8 cellular contexts compared by ENCODE assay signal in genomic region chr1:109821221-109821669, GRCh38. TPM values are rescaled to one million over a fixed set of nuclear protein-coding genes. Genes with fewer than 3 reads are reported as not detected.
DNase-seq lines count a peak whose midpoint lies in the region; ATAC-seq and TF ChIP-seq lines count a peak whose summit lies in the region.

No MANE protein-coding gene starts in this region.

- H3K4me3 ChIP-seq in naive thymus-derived CD4-positive, alpha-beta T cell (ENCODE audit: low read length), result no peak overlapping the region
- H3K4me3 ChIP-seq in mesendoderm (ENCODE audit: low read length) (no peak overlapping the region), Karpas-422 (ENCODE audit: low read length) (no peak overlapping the region)

- peaks cover 15% of the 10 kb centered on the region; the same call in 1 of the 2 replicates for H4K20me1 ChIP-seq in Karpas-422 (ENCODE audit: insufficient read depth, low read depth, low read length)

- H3K27me3 ChIP-seq in naive thymus-derived CD4-positive, alpha-beta T cell (ENCODE audit: control insufficient read depth in 2 of 2, insufficient read depth in 2 of 2, low read length in 2 of 2), result no peaks in the 10 kb centered on the region
- H3K27me3 ChIP-seq in mesendoderm (ENCODE audit: insufficient read depth, low read length, poor library complexity) (no peaks in the 10 kb centered on the region), Karpas-422 (ENCODE audit: low read length) (no peaks in the 10 kb centered on the region)

- no peaks in the 10 kb centered on the region for H3K9me2 ChIP-seq in Karpas-422 (replicated peaks; ENCODE audit: insufficient read depth, low read length)

- H4K5ac ChIP-seq in mesendoderm (ENCODE audit: low read length), result no peak overlapping the region

- ATAC-seq in naive thymus-derived CD4-positive, alpha-beta T cell, result peak; percentile 73
- ATAC-seq in HG02870 (IDR thresholded peaks at IDR 0.05; ENCODE audit: unreplicated experiment), result no peak

- in situ Hi-C loops in Caki2 (cut with HindIII; ENCODE audit: low pct_unique_long_range_greater_than_20kb, low sequenced_read_pairs), result no loop called here

- no peaks in the 10 kb centered on the region for H3K4me1 ChIP-seq in naive thymus-derived CD4-positive, alpha-beta T cell (ENCODE audit: control insufficient read depth in 2 of 2, insufficient read depth in 2 of 2, low read length in 2 of 2)
- peaks cover 3% of the 10 kb centered on the region for H3K4me1 ChIP-seq in mesendoderm (ENCODE audit: control insufficient read depth, low read depth, low read length)
- peaks cover 7% of the 10 kb centered on the region for H3K4me1 ChIP-seq in Karpas-422 (ENCODE audit: low read length)

- no peak overlapping the region for H3K4me3 Mint-ChIP-seq in chondrocyte (ENCODE audit: unreplicated experiment)
- peak overlapping the region in 1 of 10 donors; percentile 8 for H3K4me3 Mint-ChIP-seq in naive thymus-derived CD4-positive, alpha-beta T cell

- H2BK5ac ChIP-seq in mesendoderm (ENCODE audit: low read length), result no peak overlapping the region

- H3K23ac ChIP-seq in mesendoderm (ENCODE audit: low read length), result no peak overlapping the region

- no peak overlapping the region for H2AFZ ChIP-seq in Karpas-422 (ENCODE audit: low read length)

- no peaks in the 10 kb centered on the region for H3K27me3 Mint-ChIP-seq in chondrocyte (ENCODE audit: low read depth)
- no peaks in the 10 kb centered on the region for H3K27me3 Mint-ChIP-seq in naive thymus-derived CD4-positive, alpha-beta T cell

- H3K79me1 ChIP-seq in mesendoderm (ENCODE audit: low read length), result no peaks in the 10 kb centered on the region

- no peak overlapping the region for H3K4ac ChIP-seq in mesendoderm (ENCODE audit: low read depth, low read length)

- CTCF ChIA-PET in naive thymus-derived CD4-positive, alpha-beta T cell (lab: Charles Lee), result interaction anchor here (0.6 kb wide), 1 partner anchor 48 kb away, joined by 4 read pairs; no protein-coding TSS in a partner anchor

- no peak overlapping the region for H2AK5ac ChIP-seq in mesendoderm (ENCODE audit: low read length)

- WGBS in mesendoderm (ENCODE audit: extremely low coverage, insufficient coverage, low lambda C conversion rate), result no CpG with 5 or more reads among the region's 8 CpGs

- H3K27ac Mint-ChIP-seq in chondrocyte (ENCODE audit: unreplicated experiment), result peak overlapping the region; percentile 69
- H3K27ac Mint-ChIP-seq in naive thymus-derived CD4-positive, alpha-beta T cell, result peak overlapping the region in 2 of 9 donors; percentile 38 to 71

- POLR2A ChIA-PET in naive thymus-derived CD4-positive, alpha-beta T cell (lab: Charles Lee), result interaction anchor here (0.7 kb wide), 1 partner anchor 24 kb away, joined by 4 read pairs; no protein-coding TSS in a partner anchor

- H3K27ac ChIP-seq in naive thymus-derived CD4-positive, alpha-beta T cell (ENCODE audit: low read depth, low read length), result no peak overlapping the region
- H3K27ac ChIP-seq in mesendoderm (ENCODE audit: low read depth, low read length), result no peak overlapping the region
- no peak overlapping the region for H3K27ac ChIP-seq in Karpas-422 (ENCODE audit: low read length)

- no peaks in the 10 kb centered on the region for H3K9me3 Mint-ChIP-seq in chondrocyte (ENCODE audit: low read depth)
- peaks cover 0 to 4% (median 0%) of the 10 kb centered on the region in 11 donors for H3K9me3 Mint-ChIP-seq in naive thymus-derived CD4-positive, alpha-beta T cell

- H3K4me1 Mint-ChIP-seq in chondrocyte (ENCODE audit: low read depth), result peaks cover 61% of the 10 kb centered on the region
- H3K4me1 Mint-ChIP-seq in naive thymus-derived CD4-positive, alpha-beta T cell, result peaks cover 5 to 50% (median 13%) of the 10 kb centered on the region in 7 donors

- H2BK120ac ChIP-seq in mesendoderm (ENCODE audit: low read depth, low read length), result no peak overlapping the region

- H3K36me3 ChIP-seq in naive thymus-derived CD4-positive, alpha-beta T cell (ENCODE audit: control insufficient read depth in 2 of 3, insufficient read depth in 3 of 3, low read length in 3 of 3), result no peaks in the 10 kb centered on the region
- no peaks in the 10 kb centered on the region for H3K36me3 ChIP-seq in mesendoderm (ENCODE audit: control insufficient read depth, insufficient read depth, low read length)
- H3K36me3 ChIP-seq in Karpas-422 (ENCODE audit: insufficient read depth, low read length), result no peaks in the 10 kb centered on the region

- TF ChIP-seq CTCF in chondrocyte (IDR thresholded peaks at IDR 0.05), result no peak

- no peaks in the 10 kb centered on the region for H3K9me3 ChIP-seq in naive thymus-derived CD4-positive, alpha-beta T cell (ENCODE audit: control insufficient read depth in 2 of 3, low read length in 3 of 3)
- no peaks in the 10 kb centered on the region for H3K9me3 ChIP-seq in Karpas-422 (ENCODE audit: low read length)

- H2BK15ac ChIP-seq in mesendoderm (replicated peaks; ENCODE audit: low read depth), result no peak overlapping the region

- peak; percentile 55 for DNase-seq in Caki2 (ENCODE audit: low read depth)
- DNase-seq in NCI-H226, result peak; percentile 92
- no peak for DNase-seq in chondrocyte (ENCODE audit: low spot score)
- no peak for DNase-seq in naive thymus-derived CD4-positive, alpha-beta T cell
- no peak for DNase-seq in mesendoderm
- DNase-seq in NAMALWA (ENCODE audit: low spot score), result no peak
- DNase-seq in Karpas-422, result no peak

- intact Hi-C loops in naive thymus-derived CD4-positive, alpha-beta T cell (cut with micrococcal nuclease), result no loop called here

- H3K9ac ChIP-seq in mesendoderm (ENCODE audit: low read length) (no peak overlapping the region), Karpas-422 (ENCODE audit: low read length) (no peak overlapping the region)

- H3K36me3 Mint-ChIP-seq in chondrocyte (ENCODE audit: low read depth), result no peaks in the 10 kb centered on the region
- H3K36me3 Mint-ChIP-seq in naive thymus-derived CD4-positive, alpha-beta T cell, result peaks cover 0 to 3% (median 0%) of the 10 kb centered on the region in 5 donors

- no peak overlapping the region for H3K56ac ChIP-seq in mesendoderm (ENCODE audit: low read length)

- H3K18ac ChIP-seq in mesendoderm (ENCODE audit: low read length), result no peak overlapping the region

- H3K4me2 ChIP-seq in mesendoderm (ENCODE audit: low read length) (no peak overlapping the region), Karpas-422 (ENCODE audit: low read depth, low read length, poor library complexity, severe bottlenecking) (no peak overlapping the region)

- H4K8ac ChIP-seq in mesendoderm (ENCODE audit: low read depth, low read length), result no peak overlapping the region

- H3K79me2 ChIP-seq in mesendoderm (ENCODE audit: control insufficient read depth, insufficient read depth, low read length) (no peaks in the 10 kb centered on the region), Karpas-422 (ENCODE audit: low read length) (no peaks in the 10 kb centered on the region)

RNA-seq across cellular contexts. Expression of gene EPS8L3, which starts 57.5 kb away (rescaled TPM):
- not detected in 2 replicates for total RNA-seq in Caki2 (2014; rRNA removed; shearing (Covaris generic); ENCODE audit: low replicate concordance)
- not detected in 3 replicates for total RNA-seq in chondrocyte
- total RNA-seq in naive thymus-derived CD4-positive, alpha-beta T cell, result not detected
- not detected for polyA plus RNA-seq in naive thymus-derived CD4-positive, alpha-beta T cell
- not detected for polyA plus RNA-seq in mesendoderm (2013, experiment 1 of 2)
- not detected for polyA plus RNA-seq in mesendoderm (2013, experiment 2 of 2)
- not detected in 2 replicates for total RNA-seq in Karpas-422 (2014; rRNA removed; shearing (Covaris generic); ENCODE audit: low replicate concordance)

Comparison
In these comparisons a context has a peak if more than half of its experiments do, and no peak if none do; other contexts are left out.
1. DNase-seq: peak in Caki2 (single experiment) and NCI-H226 (single experiment); none in chondrocyte (single experiment), naive thymus-derived CD4-positive, alpha-beta T cell (0 of 9), mesendoderm (single experiment), NAMALWA (single experiment) and Karpas-422 (single experiment).